ENCODE assay signal across 1 cellular context in the genomic region with DNA sequence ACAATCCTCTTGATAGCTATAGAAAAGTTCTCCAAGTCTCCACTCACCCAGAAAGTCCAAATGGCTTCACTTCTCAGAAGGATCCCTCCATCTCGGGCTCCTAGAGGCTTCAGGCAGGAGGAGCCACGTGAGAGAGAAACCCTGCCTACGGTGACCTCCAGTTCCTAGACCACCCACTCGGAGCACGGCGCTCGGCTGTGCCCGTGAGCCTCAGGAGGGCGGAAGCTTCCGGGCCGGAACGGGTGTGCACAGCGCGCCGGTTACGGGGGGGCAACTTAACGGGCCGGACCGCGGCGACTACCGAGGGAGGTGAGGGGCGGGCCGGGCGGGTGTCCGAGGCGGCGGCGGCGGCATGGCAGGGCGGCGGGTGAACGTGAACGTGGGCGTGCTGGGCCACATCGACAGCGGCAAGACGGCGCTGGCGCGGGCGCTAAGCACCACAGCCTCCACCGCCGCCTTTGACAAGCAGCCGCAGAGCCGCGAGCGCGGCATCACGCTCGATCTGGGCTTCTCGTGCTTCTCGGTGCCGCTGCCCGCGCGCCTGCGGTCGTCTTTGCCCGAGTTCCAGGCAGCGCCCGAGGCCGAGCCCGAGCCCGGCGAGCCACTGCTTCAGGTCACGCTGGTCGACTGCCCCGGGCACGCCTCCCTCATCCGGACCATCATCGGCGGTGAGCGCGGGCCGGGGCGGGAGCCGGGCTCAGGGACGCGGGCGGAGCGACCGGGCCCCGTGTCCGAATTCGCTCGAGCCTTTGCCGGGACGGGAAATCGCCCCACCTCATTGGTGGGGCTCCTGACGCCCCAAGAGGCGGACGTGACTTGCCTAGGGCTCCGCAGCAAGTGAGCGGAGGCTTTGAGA.
TF ChIP-seq lines count a peak whose summit lies in the region.

A gene with protein sequence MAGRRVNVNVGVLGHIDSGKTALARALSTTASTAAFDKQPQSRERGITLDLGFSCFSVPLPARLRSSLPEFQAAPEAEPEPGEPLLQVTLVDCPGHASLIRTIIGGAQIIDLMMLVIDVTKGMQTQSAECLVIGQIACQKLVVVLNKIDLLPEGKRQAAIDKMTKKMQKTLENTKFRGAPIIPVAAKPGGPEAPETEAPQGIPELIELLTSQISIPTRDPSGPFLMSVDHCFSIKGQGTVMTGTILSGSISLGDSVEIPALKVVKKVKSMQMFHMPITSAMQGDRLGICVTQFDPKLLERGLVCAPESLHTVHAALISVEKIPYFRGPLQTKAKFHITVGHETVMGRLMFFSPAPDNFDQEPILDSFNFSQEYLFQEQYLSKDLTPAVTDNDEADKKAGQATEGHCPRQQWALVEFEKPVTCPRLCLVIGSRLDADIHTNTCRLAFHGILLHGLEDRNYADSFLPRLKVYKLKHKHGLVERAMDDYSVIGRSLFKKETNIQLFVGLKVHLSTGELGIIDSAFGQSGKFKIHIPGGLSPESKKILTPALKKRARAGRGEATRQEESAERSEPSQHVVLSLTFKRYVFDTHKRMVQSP (plus strand): TSS at position 326 of the 856 bp plus-strand sequence. CDS start 27 bp downstream, at position 353.

TF ChIP-seq in HepG2, 621 proteins besides CTCF, POLR2A, EP300 and RAD21 (continued from another document and continues in another):
- TF ChIP-seq, protein P1, sequence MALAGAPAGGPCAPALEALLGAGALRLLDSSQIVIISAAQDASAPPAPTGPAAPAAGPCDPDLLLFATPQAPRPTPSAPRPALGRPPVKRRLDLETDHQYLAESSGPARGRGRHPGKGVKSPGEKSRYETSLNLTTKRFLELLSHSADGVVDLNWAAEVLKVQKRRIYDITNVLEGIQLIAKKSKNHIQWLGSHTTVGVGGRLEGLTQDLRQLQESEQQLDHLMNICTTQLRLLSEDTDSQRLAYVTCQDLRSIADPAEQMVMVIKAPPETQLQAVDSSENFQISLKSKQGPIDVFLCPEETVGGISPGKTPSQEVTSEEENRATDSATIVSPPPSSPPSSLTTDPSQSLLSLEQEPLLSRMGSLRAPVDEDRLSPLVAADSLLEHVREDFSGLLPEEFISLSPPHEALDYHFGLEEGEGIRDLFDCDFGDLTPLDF (CRISPR knock-in tag; IDR thresholded peaks at IDR 0.05) = peak; percentile 41; the same call in 1 of the 2 replicates
- TF ChIP-seq CEBPG (CRISPR knock-in tag; IDR thresholded peaks at IDR 0.05) (peak; percentile 43), CCAR2 (optimal IDR thresholded peaks at IDR 0.05; ENCODE audit: low read depth, low read length) (no peak), ZNF20 (CRISPR knock-in tag; IDR thresholded peaks at IDR 0.05) (no peak), TAF15 (IDR thresholded peaks at IDR 0.05; ENCODE audit: low read depth, low read length, poor library complexity, severe bottlenecking) (no peak), KLF16 (CRISPR knock-in tag; IDR thresholded peaks at IDR 0.05) (peak; percentile 85 to 98; a peak in 3 of 4 replicates), ZNF792 (CRISPR knock-in tag; IDR thresholded peaks at IDR 0.05) (peak; percentile 92; the same call in 1 of the 2 replicates), RFX1 (IDR thresholded peaks at IDR 0.05) (no peak), KDM3A (CRISPR knock-in tag; IDR thresholded peaks at IDR 0.05; ENCODE audit: low read depth) (peak; percentile 90), ZNF441 (CRISPR knock-in tag; IDR thresholded peaks at IDR 0.05; ENCODE audit: borderline replicate concordance) (peak; percentile 73; the same call in 1 of the 2 replicates), ZNF451 (CRISPR knock-in tag; IDR thresholded peaks at IDR 0.05) (peak; percentile 92), ZNF343 (CRISPR knock-in tag; IDR thresholded peaks at IDR 0.05) (peak; percentile 67; the same call in 1 of the 2 replicates), IRF2 (CRISPR knock-in tag; IDR thresholded peaks at IDR 0.05) (peak; percentile 93), RARA (CRISPR knock-in tag; IDR thresholded peaks at IDR 0.05) (peak; percentile 62), YY1 (IDR thresholded peaks at IDR 0.05; ENCODE audit: insufficient read depth, insufficient replicate concordance, low read depth, low read length) (peak; percentile 85), ZNF350 (CRISPR knock-in tag; IDR thresholded peaks at IDR 0.05; ENCODE audit: borderline replicate concordance, low read depth) (peak; percentile 80; the same call in 1 of the 2 replicates), GATA4 (IDR thresholded peaks at IDR 0.05; ENCODE audit: borderline replicate concordance, low read depth) (no peak), ZMYM3 (CRISPR knock-in tag; IDR thresholded peaks at IDR 0.05) (peak; percentile 76; the same call in 1 of the 2 replicates), HNRNPL (IDR thresholded peaks at IDR 0.05; ENCODE audit: low read depth, low read length) (no peak), ZNF17 (CRISPR knock-in tag; IDR thresholded peaks at IDR 0.05) (0 out of 2 replicates have a peak, but pooled peaks have one; percentile 49), SIX1 (CRISPR knock-in tag; IDR thresholded peaks at IDR 0.05; ENCODE audit: borderline replicate concordance) (0 out of 2 replicates have a peak, but pooled peaks have one; percentile 44), MAF1 (CRISPR knock-in tag; IDR thresholded peaks at IDR 0.05; ENCODE audit: borderline replicate concordance) (peak; percentile 72; the same call in 1 of the 2 replicates), KAT7 (CRISPR knock-in tag; IDR thresholded peaks at IDR 0.05; ENCODE audit: borderline replicate concordance) (peak; percentile 99), ZNF260 (CRISPR knock-in tag; IDR thresholded peaks at IDR 0.05; ENCODE audit: borderline replicate concordance, low read depth) (0 out of 2 replicates have a peak, but pooled peaks have one; percentile 63), MATR3 (CRISPR knock-in tag; IDR thresholded peaks at IDR 0.05) (no peak)
- TF ChIP-seq, protein P2, sequence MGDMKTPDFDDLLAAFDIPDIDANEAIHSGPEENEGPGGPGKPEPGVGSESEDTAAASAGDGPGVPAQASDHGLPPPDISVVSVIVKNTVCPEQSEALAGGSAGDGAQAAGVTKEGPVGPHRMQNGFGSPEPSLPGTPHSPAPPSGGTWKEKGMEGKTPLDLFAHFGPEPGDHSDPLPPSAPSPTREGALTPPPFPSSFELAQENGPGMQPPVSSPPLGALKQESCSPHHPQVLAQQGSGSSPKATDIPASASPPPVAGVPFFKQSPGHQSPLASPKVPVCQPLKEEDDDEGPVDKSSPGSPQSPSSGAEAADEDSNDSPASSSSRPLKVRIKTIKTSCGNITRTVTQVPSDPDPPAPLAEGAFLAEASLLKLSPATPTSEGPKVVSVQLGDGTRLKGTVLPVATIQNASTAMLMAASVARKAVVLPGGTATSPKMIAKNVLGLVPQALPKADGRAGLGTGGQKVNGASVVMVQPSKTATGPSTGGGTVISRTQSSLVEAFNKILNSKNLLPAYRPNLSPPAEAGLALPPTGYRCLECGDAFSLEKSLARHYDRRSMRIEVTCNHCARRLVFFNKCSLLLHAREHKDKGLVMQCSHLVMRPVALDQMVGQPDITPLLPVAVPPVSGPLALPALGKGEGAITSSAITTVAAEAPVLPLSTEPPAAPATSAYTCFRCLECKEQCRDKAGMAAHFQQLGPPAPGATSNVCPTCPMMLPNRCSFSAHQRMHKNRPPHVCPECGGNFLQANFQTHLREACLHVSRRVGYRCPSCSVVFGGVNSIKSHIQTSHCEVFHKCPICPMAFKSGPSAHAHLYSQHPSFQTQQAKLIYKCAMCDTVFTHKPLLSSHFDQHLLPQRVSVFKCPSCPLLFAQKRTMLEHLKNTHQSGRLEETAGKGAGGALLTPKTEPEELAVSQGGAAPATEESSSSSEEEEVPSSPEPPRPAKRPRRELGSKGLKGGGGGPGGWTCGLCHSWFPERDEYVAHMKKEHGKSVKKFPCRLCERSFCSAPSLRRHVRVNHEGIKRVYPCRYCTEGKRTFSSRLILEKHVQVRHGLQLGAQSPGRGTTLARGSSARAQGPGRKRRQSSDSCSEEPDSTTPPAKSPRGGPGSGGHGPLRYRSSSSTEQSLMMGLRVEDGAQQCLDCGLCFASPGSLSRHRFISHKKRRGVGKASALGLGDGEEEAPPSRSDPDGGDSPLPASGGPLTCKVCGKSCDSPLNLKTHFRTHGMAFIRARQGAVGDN (CRISPR knock-in tag; IDR thresholded peaks at IDR 0.05) = peak; percentile 98
- TF ChIP-seq, protein P3, sequence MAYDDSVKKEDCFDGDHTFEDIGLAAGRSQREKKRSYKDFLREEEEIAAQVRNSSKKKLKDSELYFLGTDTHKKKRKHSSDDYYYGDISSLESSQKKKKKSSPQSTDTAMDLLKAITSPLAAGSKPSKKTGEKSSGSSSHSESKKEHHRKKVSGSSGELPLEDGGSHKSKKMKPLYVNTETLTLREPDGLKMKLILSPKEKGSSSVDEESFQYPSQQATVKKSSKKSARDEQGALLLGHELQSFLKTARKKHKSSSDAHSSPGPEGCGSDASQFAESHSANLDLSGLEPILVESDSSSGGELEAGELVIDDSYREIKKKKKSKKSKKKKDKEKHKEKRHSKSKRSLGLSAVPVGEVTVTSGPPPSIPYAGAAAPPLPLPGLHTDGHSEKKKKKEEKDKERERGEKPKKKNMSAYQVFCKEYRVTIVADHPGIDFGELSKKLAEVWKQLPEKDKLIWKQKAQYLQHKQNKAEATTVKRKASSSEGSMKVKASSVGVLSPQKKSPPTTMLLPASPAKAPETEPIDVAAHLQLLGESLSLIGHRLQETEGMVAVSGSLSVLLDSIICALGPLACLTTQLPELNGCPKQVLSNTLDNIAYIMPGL (CRISPR knock-in tag; IDR thresholded peaks at IDR 0.05; ENCODE audit: borderline replicate concordance in 1 of 2, low read depth in 1 of 2) = peak; percentile 94 to 96
- TF ChIP-seq, protein P4, sequence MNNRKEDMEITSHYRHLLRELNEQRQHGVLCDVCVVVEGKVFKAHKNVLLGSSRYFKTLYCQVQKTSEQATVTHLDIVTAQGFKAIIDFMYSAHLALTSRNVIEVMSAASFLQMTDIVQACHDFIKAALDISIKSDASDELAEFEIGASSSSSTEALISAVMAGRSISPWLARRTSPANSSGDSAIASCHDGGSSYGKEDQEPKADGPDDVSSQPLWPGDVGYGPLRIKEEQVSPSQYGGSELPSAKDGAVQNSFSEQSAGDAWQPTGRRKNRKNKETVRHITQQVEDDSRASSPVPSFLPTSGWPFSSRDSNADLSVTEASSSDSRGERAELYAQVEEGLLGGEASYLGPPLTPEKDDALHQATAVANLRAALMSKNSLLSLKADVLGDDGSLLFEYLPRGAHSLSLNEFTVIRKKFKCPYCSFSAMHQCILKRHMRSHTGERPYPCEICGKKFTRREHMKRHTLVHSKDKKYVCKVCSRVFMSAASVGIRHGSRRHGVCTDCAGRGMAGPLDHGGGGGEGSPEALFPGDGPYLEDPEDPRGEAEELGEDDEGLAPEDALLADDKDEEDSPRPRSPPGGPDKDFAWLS (CRISPR knock-in tag; IDR thresholded peaks at IDR 0.05; ENCODE audit: borderline replicate concordance) = no peak
- TF ChIP-seq, protein P5, sequence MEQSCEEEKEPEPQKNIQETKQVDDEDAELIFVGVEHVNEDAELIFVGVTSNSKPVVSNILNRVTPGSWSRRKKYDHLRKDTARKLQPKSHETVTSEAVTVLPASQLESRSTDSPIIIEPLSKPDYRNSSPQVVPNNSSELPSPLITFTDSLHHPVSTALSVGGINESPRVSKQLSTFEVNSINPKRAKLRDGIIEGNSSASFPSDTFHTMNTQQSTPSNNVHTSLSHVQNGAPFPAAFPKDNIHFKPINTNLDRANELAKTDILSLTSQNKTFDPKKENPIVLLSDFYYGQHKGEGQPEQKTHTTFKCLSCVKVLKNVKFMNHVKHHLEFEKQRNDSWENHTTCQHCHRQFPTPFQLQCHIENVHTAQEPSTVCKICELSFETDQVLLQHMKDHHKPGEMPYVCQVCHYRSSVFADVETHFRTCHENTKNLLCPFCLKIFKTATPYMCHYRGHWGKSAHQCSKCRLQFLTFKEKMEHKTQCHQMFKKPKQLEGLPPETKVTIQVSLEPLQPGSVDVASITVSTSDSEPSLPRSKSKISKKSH (CRISPR knock-in tag; IDR thresholded peaks at IDR 0.05; ENCODE audit: borderline replicate concordance) = peak; percentile 72; the same call in 1 of the 2 replicates
- TF ChIP-seq, protein P6, sequence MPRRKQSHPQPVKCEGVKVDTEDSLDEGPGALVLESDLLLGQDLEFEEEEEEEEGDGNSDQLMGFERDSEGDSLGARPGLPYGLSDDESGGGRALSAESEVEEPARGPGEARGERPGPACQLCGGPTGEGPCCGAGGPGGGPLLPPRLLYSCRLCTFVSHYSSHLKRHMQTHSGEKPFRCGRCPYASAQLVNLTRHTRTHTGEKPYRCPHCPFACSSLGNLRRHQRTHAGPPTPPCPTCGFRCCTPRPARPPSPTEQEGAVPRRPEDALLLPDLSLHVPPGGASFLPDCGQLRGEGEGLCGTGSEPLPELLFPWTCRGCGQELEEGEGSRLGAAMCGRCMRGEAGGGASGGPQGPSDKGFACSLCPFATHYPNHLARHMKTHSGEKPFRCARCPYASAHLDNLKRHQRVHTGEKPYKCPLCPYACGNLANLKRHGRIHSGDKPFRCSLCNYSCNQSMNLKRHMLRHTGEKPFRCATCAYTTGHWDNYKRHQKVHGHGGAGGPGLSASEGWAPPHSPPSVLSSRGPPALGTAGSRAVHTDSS (CRISPR knock-in tag; conservative IDR thresholded peaks at IDR 0.05) = no peak
- TF ChIP-seq, protein P7, sequence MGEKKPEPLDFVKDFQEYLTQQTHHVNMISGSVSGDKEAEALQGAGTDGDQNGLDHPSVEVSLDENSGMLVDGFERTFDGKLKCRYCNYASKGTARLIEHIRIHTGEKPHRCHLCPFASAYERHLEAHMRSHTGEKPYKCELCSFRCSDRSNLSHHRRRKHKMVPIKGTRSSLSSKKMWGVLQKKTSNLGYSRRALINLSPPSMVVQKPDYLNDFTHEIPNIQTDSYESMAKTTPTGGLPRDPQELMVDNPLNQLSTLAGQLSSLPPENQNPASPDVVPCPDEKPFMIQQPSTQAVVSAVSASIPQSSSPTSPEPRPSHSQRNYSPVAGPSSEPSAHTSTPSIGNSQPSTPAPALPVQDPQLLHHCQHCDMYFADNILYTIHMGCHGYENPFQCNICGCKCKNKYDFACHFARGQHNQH (CRISPR knock-in tag; IDR thresholded peaks at IDR 0.05) = peak; percentile 91
- TF ChIP-seq, protein P8, sequence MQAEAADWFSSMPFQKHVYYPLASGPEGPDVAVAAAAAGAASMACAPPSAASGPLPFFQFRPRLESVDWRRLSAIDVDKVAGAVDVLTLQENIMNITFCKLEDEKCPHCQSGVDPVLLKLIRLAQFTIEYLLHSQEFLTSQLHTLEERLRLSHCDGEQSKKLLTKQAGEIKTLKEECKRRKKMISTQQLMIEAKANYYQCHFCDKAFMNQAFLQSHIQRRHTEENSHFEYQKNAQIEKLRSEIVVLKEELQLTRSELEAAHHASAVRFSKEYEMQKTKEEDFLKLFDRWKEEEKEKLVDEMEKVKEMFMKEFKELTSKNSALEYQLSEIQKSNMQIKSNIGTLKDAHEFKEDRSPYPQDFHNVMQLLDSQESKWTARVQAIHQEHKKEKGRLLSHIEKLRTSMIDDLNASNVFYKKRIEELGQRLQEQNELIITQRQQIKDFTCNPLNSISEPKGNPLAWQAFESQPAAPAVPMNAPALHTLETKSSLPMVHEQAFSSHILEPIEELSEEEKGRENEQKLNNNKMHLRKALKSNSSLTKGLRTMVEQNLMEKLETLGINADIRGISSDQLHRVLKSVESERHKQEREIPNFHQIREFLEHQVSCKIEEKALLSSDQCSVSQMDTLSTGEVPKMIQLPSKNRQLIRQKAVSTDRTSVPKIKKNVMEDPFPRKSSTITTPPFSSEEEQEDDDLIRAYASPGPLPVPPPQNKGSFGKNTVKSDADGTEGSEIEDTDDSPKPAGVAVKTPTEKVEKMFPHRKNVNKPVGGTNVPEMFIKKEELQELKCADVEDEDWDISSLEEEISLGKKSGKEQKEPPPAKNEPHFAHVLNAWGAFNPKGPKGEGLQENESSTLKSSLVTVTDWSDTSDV (CRISPR knock-in tag; IDR thresholded peaks at IDR 0.05) = peak; percentile 77; the same call in 1 of the 2 replicates
- TF ChIP-seq, protein P9, sequence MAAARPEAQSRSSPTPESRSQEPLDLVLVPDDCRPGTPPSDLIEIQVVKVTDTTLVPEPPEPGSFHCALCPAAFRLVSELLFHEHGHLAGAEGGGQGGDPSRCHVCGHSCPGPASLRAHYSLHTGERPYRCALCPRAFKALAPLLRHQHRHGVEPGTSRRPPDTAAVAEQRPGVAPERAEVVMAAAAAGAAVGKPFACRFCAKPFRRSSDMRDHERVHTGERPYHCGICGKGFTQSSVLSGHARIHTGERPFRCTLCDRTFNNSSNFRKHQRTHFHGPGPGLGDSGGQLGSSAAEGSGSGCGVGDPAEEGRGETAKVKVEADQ (CRISPR knock-in tag; IDR thresholded peaks at IDR 0.05; ENCODE audit: borderline replicate concordance) = peak; percentile 96; the same call in 1 of the 2 replicates
